In the genomic region with DNA sequence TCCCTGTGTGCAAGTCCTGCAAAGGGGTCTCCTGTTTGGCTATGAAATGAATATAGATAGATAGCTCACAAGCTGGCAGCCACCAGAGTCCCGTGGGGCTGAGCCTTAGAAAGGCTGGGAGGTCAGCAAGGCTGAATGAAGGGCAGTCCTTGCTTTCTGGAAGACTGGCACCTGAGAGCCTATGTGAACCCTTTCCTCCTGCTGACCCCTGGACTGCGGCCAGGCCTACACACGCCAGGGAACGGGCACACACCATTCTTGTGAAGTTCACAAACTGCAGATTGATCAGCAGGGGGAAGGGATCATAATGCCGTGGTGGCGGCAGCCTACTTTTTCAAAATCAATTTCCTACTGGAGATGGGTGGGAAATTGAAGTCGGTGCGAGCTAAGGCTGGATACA, we compare ENCODE assay signal across 12 cellular contexts. TPM values are rescaled to one million over a fixed set of nuclear protein-coding genes. Genes with fewer than 3 reads are reported as not detected.
DNase-seq lines count a peak whose midpoint lies in the region; ATAC-seq and TF ChIP-seq lines count a peak whose summit lies in the region.
"Had no signal": no experiment of that assay in that cellular context is flagged by ENCODE, and none has a peak within 500 bp of the region (broad histone marks: within the 10 kb centered on the region; RNA-seq: fewer than 3 reads in every experiment).

No MANE protein-coding gene starts in this region.

- POLR2A ChIA-PET in CD8-positive, alpha-beta memory T cell (lab: Charles Lee) = interaction anchor here (2.7 kb wide), 1 partner anchor 69 kb away, joined by 19 read pairs; a partner anchor contains a TSS

- peaks cover 39% of the 10 kb centered on the region for H3K4me1 ChIP-seq in CD8-positive, alpha-beta memory T cell (ENCODE audit: insufficient read depth, low read length)
- no peaks in the 10 kb centered on the region for H3K4me1 ChIP-seq in HAP-1

- no peak for DNase-seq in CD8-positive, alpha-beta memory T cell
- no peak for DNase-seq in activated T-helper 2 cell treated with anti-CD3 and anti-CD28 coated beads, Interferon-gamma antibody, Interleukin-2, Interleukin-4, amounts not matched to agents 10 μg/mL and 5 μg/mL and 100 μg/mL, durations not matched to agents 14 hours and 24 hours and 36 hours (ENCODE audit: low spot score)
- DNase-seq in mucosa of gallbladder (ENCODE audit: low spot score) (peak; percentile 55), HPDE6-E6E7 (ENCODE audit: extremely low spot score) (no peak), HAP-1 (ENCODE audit: low spot score in 2 of 2) (no peak)
- DNase-seq in stimulated activated CD4-positive, alpha-beta T cell treated with anti-CD3 and anti-CD28 coated beads, Interleukin-4, amount 100 ng/mL, for 1 hour = no peak
- DNase-seq: NCI-H446, nucleus accumbens, Peyer's patch had no signal

- peak overlapping the region; percentile 36 to 93 (median 84) for H3K27ac Mint-ChIP-seq in CD8-positive, alpha-beta memory T cell
- H3K27ac Mint-ChIP-seq in activated T-helper 2 cell treated with anti-CD3 and anti-CD28 coated beads, Interferon-gamma antibody, Interleukin-2, Interleukin-4, amounts not matched to agents 10 μg/mL and 5 μg/mL and 100 μg/mL, durations not matched to agents 14 hours and 24 hours and 36 hours = no peak overlapping the region

- peaks cover 24 to 49% (median 33%) of the 10 kb centered on the region in 3 donors for H3K4me1 Mint-ChIP-seq in CD8-positive, alpha-beta memory T cell
- peaks cover 21% of the 10 kb centered on the region for H3K4me1 Mint-ChIP-seq in activated T-helper 2 cell treated with anti-CD3 and anti-CD28 coated beads, Interferon-gamma antibody, Interleukin-2, Interleukin-4, amounts not matched to agents 10 μg/mL and 5 μg/mL and 100 μg/mL, durations not matched to agents 14 hours and 24 hours and 36 hours (ENCODE audit: low read depth)

- peaks cover 0 to 43% (median 0%) of the 10 kb centered on the region in 3 donors for H3K36me3 Mint-ChIP-seq in CD8-positive, alpha-beta memory T cell
- peaks cover 22% of the 10 kb centered on the region for H3K36me3 Mint-ChIP-seq in activated T-helper 2 cell treated with anti-CD3 and anti-CD28 coated beads, Interferon-gamma antibody, Interleukin-2, Interleukin-4, amounts not matched to agents 10 μg/mL and 5 μg/mL and 100 μg/mL, durations not matched to agents 14 hours and 24 hours and 36 hours (ENCODE audit: low read depth)

- H3K27me3 ChIP-seq in CD8-positive, alpha-beta memory T cell (ENCODE audit: insufficient read depth, low read length, poor library complexity, severe bottlenecking) = no peaks in the 10 kb centered on the region
- H3K27me3 ChIP-seq in HAP-1 (ENCODE audit: low read depth) = no peaks in the 10 kb centered on the region
- H3K27me3 ChIP-seq: Peyer's patch had no signal

- no peak overlapping the region for H3K4me3 ChIP-seq in CD8-positive, alpha-beta memory T cell (ENCODE audit: low read length)
- no peak overlapping the region for H3K4me3 ChIP-seq in HAP-1

- CTCF ChIA-PET in CD8-positive, alpha-beta memory T cell (lab: Charles Lee) = interaction anchor here (1.1 to 2.6 kb wide), 6 partner anchors 8 to 189 kb away, joined by 3 to 15 read pairs (median 6); a partner anchor contains a TSS

- TF ChIP-seq CTCF in 22Rv1 (IDR thresholded peaks at IDR 0.05) = no peak

- ATAC-seq in HG03457 (IDR thresholded peaks at IDR 0.05; ENCODE audit: unreplicated experiment) = no peak

- H3K4me3 Mint-ChIP-seq in CD8-positive, alpha-beta memory T cell = peak overlapping the region; percentile 66 to 85 (median 74)
- peak overlapping the region; percentile 58 for H3K4me3 Mint-ChIP-seq in activated T-helper 2 cell treated with anti-CD3 and anti-CD28 coated beads, Interferon-gamma antibody, Interleukin-2, Interleukin-4, amounts not matched to agents 10 μg/mL and 5 μg/mL and 100 μg/mL, durations not matched to agents 14 hours and 24 hours and 36 hours (ENCODE audit: low read depth)

- no peaks in the 10 kb centered on the region for H3K9me3 Mint-ChIP-seq in CD8-positive, alpha-beta memory T cell
- no peaks in the 10 kb centered on the region for H3K9me3 Mint-ChIP-seq in activated T-helper 2 cell treated with anti-CD3 and anti-CD28 coated beads, Interferon-gamma antibody, Interleukin-2, Interleukin-4, amounts not matched to agents 10 μg/mL and 5 μg/mL and 100 μg/mL, durations not matched to agents 14 hours and 24 hours and 36 hours

- peaks cover 0 to 7% of the 10 kb centered on the region in 2 donors for H3K27me3 Mint-ChIP-seq in CD8-positive, alpha-beta memory T cell
- peaks cover 2% of the 10 kb centered on the region for H3K27me3 Mint-ChIP-seq in activated T-helper 2 cell treated with anti-CD3 and anti-CD28 coated beads, Interferon-gamma antibody, Interleukin-2, Interleukin-4, amounts not matched to agents 10 μg/mL and 5 μg/mL and 100 μg/mL, durations not matched to agents 14 hours and 24 hours and 36 hours (ENCODE audit: low read depth)

- H3K27ac ChIP-seq in 22Rv1 = peak overlapping the region; percentile 98
- no peak overlapping the region for H3K27ac ChIP-seq in CD8-positive, alpha-beta memory T cell (ENCODE audit: low read depth, low read length)

- intact Hi-C loops in activated T-helper 2 cell treated with anti-CD3 and anti-CD28 coated beads, Interferon-gamma antibody, Interleukin-2, Interleukin-4, amounts not matched to agents 10 μg/mL and 5 μg/mL and 100 μg/mL, durations not matched to agents 14 hours and 24 hours and 36 hours (cut with micrococcal nuclease) = no loop called here

- in situ Hi-C loops in HAP-1 (cut with MboI; ENCODE audit: low sequenced_read_pairs) = no loop called here

- peaks cover 26% of the 10 kb centered on the region for H3K36me3 ChIP-seq in CD8-positive, alpha-beta memory T cell (ENCODE audit: insufficient read depth, low read length)
- peaks cover 21% of the 10 kb centered on the region for H3K36me3 ChIP-seq in HAP-1 (replicated peaks)

- no peaks in the 10 kb centered on the region for H3K9me3 ChIP-seq in CD8-positive, alpha-beta memory T cell (ENCODE audit: low read length)
- no peaks in the 10 kb centered on the region for H3K9me3 ChIP-seq in HAP-1
- H3K9me3 ChIP-seq: Peyer's patch had no signal

RNA-seq across cellular contexts. Expression of a gene that starts 1.0 kb away (rescaled TPM):
- 1 to 10 TPM; 2.2 to 2.3 TPM for total RNA-seq in CD8-positive, alpha-beta memory T cell
- 2.0 TPM for polyA plus RNA-seq in CD8-positive, alpha-beta memory T cell
- total RNA-seq in activated T-helper 2 cell treated with anti-CD3 and anti-CD28 coated beads, Interferon-gamma antibody, Interleukin-2, Interleukin-4, amounts not matched to agents 10 μg/mL and 5 μg/mL and 100 μg/mL, durations not matched to agents 14 hours and 24 hours and 36 hours = 0.76 and 1.3 TPM in 2 replicates
- 8.8 TPM for total RNA-seq in mucosa of gallbladder

RNA-seq across cellular contexts. Expression of a gene that starts 4.5 kb away (rescaled TPM):
- under 1 TPM; 0.37 to 0.38 TPM for total RNA-seq in CD8-positive, alpha-beta memory T cell
- polyA plus RNA-seq in CD8-positive, alpha-beta memory T cell = 0.23 TPM
- total RNA-seq in activated T-helper 2 cell treated with anti-CD3 and anti-CD28 coated beads, Interferon-gamma antibody, Interleukin-2, Interleukin-4, amounts not matched to agents 10 μg/mL and 5 μg/mL and 100 μg/mL, durations not matched to agents 14 hours and 24 hours and 36 hours = 0.32 and 0.44 TPM in 2 replicates
- 9.4 TPM for total RNA-seq in mucosa of gallbladder
- total RNA-seq: Peyer's patch had no signal

RNA-seq across cellular contexts. Expression of a gene that starts 33.7 kb away (rescaled TPM):
- not detected for total RNA-seq in CD8-positive, alpha-beta memory T cell
- not detected for polyA plus RNA-seq in CD8-positive, alpha-beta memory T cell
- not detected in 2 replicates for total RNA-seq in activated T-helper 2 cell treated with anti-CD3 and anti-CD28 coated beads, Interferon-gamma antibody, Interleukin-2, Interleukin-4, amounts not matched to agents 10 μg/mL and 5 μg/mL and 100 μg/mL, durations not matched to agents 14 hours and 24 hours and 36 hours
- total RNA-seq in mucosa of gallbladder = not detected
- total RNA-seq: cerebellum, Peyer's patch had no signal

RNA-seq across cellular contexts. Expression of a gene that starts 41.5 kb away (rescaled TPM):
- total RNA-seq in CD8-positive, alpha-beta memory T cell = 100 to 1,000 TPM in 1 of 2 experiments, 10 to 100 TPM in 1; 90.0 to 101 TPM
- 85.1 TPM for polyA plus RNA-seq in CD8-positive, alpha-beta memory T cell
- 91.4 and 103 TPM in 2 replicates for total RNA-seq in activated T-helper 2 cell treated with anti-CD3 and anti-CD28 coated beads, Interferon-gamma antibody, Interleukin-2, Interleukin-4, amounts not matched to agents 10 μg/mL and 5 μg/mL and 100 μg/mL, durations not matched to agents 14 hours and 24 hours and 36 hours
- 68.9 TPM for total RNA-seq in mucosa of gallbladder

RNA-seq across cellular contexts. Expression of a gene that starts 41.7 kb away (rescaled TPM):
- 100 to 1,000 TPM; 187 to 192 TPM for total RNA-seq in CD8-positive, alpha-beta memory T cell
- 69.0 TPM for polyA plus RNA-seq in CD8-positive, alpha-beta memory T cell
- total RNA-seq in activated T-helper 2 cell treated with anti-CD3 and anti-CD28 coated beads, Interferon-gamma antibody, Interleukin-2, Interleukin-4, amounts not matched to agents 10 μg/mL and 5 μg/mL and 100 μg/mL, durations not matched to agents 14 hours and 24 hours and 36 hours = 112 and 126 TPM in 2 replicates
- 140 TPM for total RNA-seq in mucosa of gallbladder
